ENCODE assay signal across 9 cellular contexts in genomic region chr1:65393345-65393744, GRCh38. TPM values are rescaled to one million over a fixed set of nuclear protein-coding genes. Genes with fewer than 3 reads are reported as not detected.
A peak's percentile ranks its signal among the peaks of the same experiment; 100 is the strongest.
DNase-seq lines count a peak whose midpoint lies in the region; ATAC-seq and TF ChIP-seq lines count a peak whose summit lies in the region.
"Had no signal": no experiment of that assay in that cellular context is flagged by ENCODE, and none has a peak within 500 bp of the region (broad histone marks: within the 10 kb centered on the region; RNA-seq: fewer than 3 reads in every experiment).

No MANE protein-coding gene starts in this region.

- no peaks in the 10 kb centered on the region for H3K4me1 ChIP-seq in left lung

- no peak overlapping the region for H3K27ac ChIP-seq in left lung

- in situ Hi-C loops in G401 (cut with HindIII; ENCODE audit: low sequenced_read_pairs) = no loop called here

- no peaks in the 10 kb centered on the region for H3K27me3 ChIP-seq in left lung

- DNase-seq in left lung (no peak), ecto neural progenitor cell (ENCODE audit: low spot score) (no peak), NCI-H2081 (lab: John Stamatoyannopoulos, UW) (no peak), G401 (ENCODE audit: low spot score) (no peak), HUDEP-2 (lab: John Stamatoyannopoulos, UW; ENCODE audit: unreplicated experiment in 76 of 76) (no peak)
- DNase-seq: Karpas-422 had no signal

- H3K4me3 ChIP-seq in left lung = no peak overlapping the region

- H3K36me3 ChIP-seq in left lung = no peaks in the 10 kb centered on the region

- no peak for TF ChIP-seq CTCF in left lung (IDR thresholded peaks at IDR 0.05)

- intact Hi-C loops in left lung (cut with DNase I) = no loop called here

- no peaks in the 10 kb centered on the region for H3K9me3 ChIP-seq in left lung

- ATAC-seq in GM18867 (IDR thresholded peaks at IDR 0.05; ENCODE audit: unreplicated experiment) (peak; percentile 96), HG02678 (IDR thresholded peaks at IDR 0.05; ENCODE audit: unreplicated experiment) (peak; percentile 79), SK-N-SH treated with all-trans-retinoic acid at 6 μM for 48 hours (peak; percentile 50), left lung (peak; percentile 26)

TF ChIP-seq in SK-N-SH treated with all-trans-retinoic acid at 6 μM for 48 hours, 23 proteins besides CTCF, POLR2A, EP300 and RAD21:
- TF ChIP-seq ZNF70 (CRISPR knock-in tag; IDR thresholded peaks at IDR 0.05) (no peak), BACH2 (CRISPR knock-in tag; IDR thresholded peaks at IDR 0.05; ENCODE audit: borderline replicate concordance) (no peak), TSHZ2 (CRISPR knock-in tag; IDR thresholded peaks at IDR 0.05) (no peak), PATZ1 (CRISPR knock-in tag; IDR thresholded peaks at IDR 0.05; ENCODE audit: borderline replicate concordance) (no peak), ZFP30 (CRISPR knock-in tag; IDR thresholded peaks at IDR 0.05) (no peak), TOX (CRISPR knock-in tag; IDR thresholded peaks at IDR 0.05; ENCODE audit: borderline replicate concordance) (no peak), OSR1 (CRISPR knock-in tag; IDR thresholded peaks at IDR 0.05) (no peak), PPARA (CRISPR knock-in tag; IDR thresholded peaks at IDR 0.05; ENCODE audit: borderline replicate concordance) (no peak), ISL1 (CRISPR knock-in tag; IDR thresholded peaks at IDR 0.05) (no peak), GLIS3 (CRISPR knock-in tag; IDR thresholded peaks at IDR 0.05) (no peak), CREB5 (CRISPR knock-in tag; IDR thresholded peaks at IDR 0.05; ENCODE audit: low read depth) (no peak), ZFP3 (CRISPR knock-in tag; IDR thresholded peaks at IDR 0.05) (no peak)
TF ChIP-seq in SK-N-SH treated with all-trans-retinoic acid at 6 μM for 48 hours: peak in this region for 0.

RNA-seq across cellular contexts. Expression of gene LEPR, which starts 27.1 kb away (rescaled TPM):
- 10 to 100 TPM; 16.6 to 24.7 TPM for total RNA-seq in left lung
- 4.1 and 4.4 TPM in 2 replicates for total RNA-seq in G401 (2014; rRNA removed; shearing (Covaris generic))

RNA-seq across cellular contexts. Expression of gene LEPROT, which starts 27.1 kb away (rescaled TPM):
- total RNA-seq in left lung = 100 to 1,000 TPM; 114 to 132 TPM
- total RNA-seq in G401 (2014; rRNA removed; shearing (Covaris generic)) = 15.1 and 18.0 TPM in 2 replicates

Comparison
In these comparisons a context has a peak if more than half of its experiments do, and no peak if none do; other contexts are left out.
1. ATAC-seq: peak in every context shown above with its lines; median percentile 96 in GM18867; 79 in HG02678; 50 in SK-N-SH treated with all-trans-retinoic acid at 6 μM for 48 hours; 26 in left lung.